In genomic region chr1:66402194-66402593, GRCh38 we compare ENCODE assay signal across 9 cellular contexts.
A peak's percentile ranks its signal among the peaks of the same experiment; 100 is the strongest.
DNase-seq lines count a peak whose midpoint lies in the region; ATAC-seq and TF ChIP-seq lines count a peak whose summit lies in the region.
"Had no signal": no experiment of that assay in that cellular context is flagged by ENCODE, and none has a peak within 500 bp of the region (broad histone marks: within the 10 kb centered on the region; RNA-seq: fewer than 3 reads in every experiment).

No MANE protein-coding gene starts in this region.

- H3K27me3 Mint-ChIP-seq in activated T-cell treated with anti-CD3 and anti-CD28 coated beads, Interleukin-2, amount 50 U/mL, for 72 hours (ENCODE audit: low read depth): no peaks in the 10 kb centered on the region
- H3K27me3 Mint-ChIP-seq in T-cell: no peaks in the 10 kb centered on the region

- no peak overlapping the region for H3K4me3 Mint-ChIP-seq in activated T-cell treated with anti-CD3 and anti-CD28 coated beads, Interleukin-2, amount 50 U/mL, for 72 hours
- H3K4me3 Mint-ChIP-seq in T-cell: no peak overlapping the region

- DNase-seq in BE2C (peak; percentile 18), cardiac fibroblast (ENCODE audit: low read depth in 2 of 2) (peak; percentile 83 to 85), retina (peak; percentile 33), SIG-M5 treated with dmso at 0.1 percent for 504 hours (lab: John Stamatoyannopoulos, UW; ENCODE audit: unreplicated experiment) (no peak), T-cell (no peak)
- no peak for DNase-seq in activated T-cell treated with anti-CD3 and anti-CD28 coated beads, Interleukin-2, amount 50 U/mL, for 72 hours

- no peaks in the 10 kb centered on the region for H3K4me1 ChIP-seq in BE2C

- no peaks in the 10 kb centered on the region for H3K27me3 ChIP-seq in BE2C

- H3K9me3 Mint-ChIP-seq in activated T-cell treated with anti-CD3 and anti-CD28 coated beads, Interleukin-2, amount 50 U/mL, for 72 hours: peaks cover 0 to 2% of the 10 kb centered on the region in 2 donors
- no peaks in the 10 kb centered on the region for H3K9me3 Mint-ChIP-seq in T-cell

- no peaks in the 10 kb centered on the region for H3K9me3 ChIP-seq in BE2C

- TF ChIP-seq CTCF in BE2C (IDR thresholded peaks at IDR 0.05; ENCODE audit: low read depth, low read length) (no peak), cardiac fibroblast (IDR thresholded peaks at IDR 0.05; ENCODE audit: low read depth, low read length) (no peak)

- peaks cover 58% of the 10 kb centered on the region for H3K4me1 Mint-ChIP-seq in activated T-cell treated with anti-CD3 and anti-CD28 coated beads, Interleukin-2, amount 50 U/mL, for 72 hours (ENCODE audit: low read depth)
- peaks cover 6 to 25% (median 7%) of the 10 kb centered on the region in 3 donors for H3K4me1 Mint-ChIP-seq in T-cell

- H3K27ac Mint-ChIP-seq in activated T-cell treated with anti-CD3 and anti-CD28 coated beads, Interleukin-2, amount 50 U/mL, for 72 hours: no peak overlapping the region
- no peak overlapping the region for H3K27ac Mint-ChIP-seq in T-cell

- ATAC-seq in GM19395 (IDR thresholded peaks at IDR 0.05; ENCODE audit: unreplicated experiment) (peak; percentile 79), HG03354 (IDR thresholded peaks at IDR 0.05; ENCODE audit: poor library complexity, severe bottlenecking, unreplicated experiment) (peak; percentile 84), T-cell (replicated peaks in 1 of 4) (no peak)
- ATAC-seq in activated T-cell treated with anti-CD3 and anti-CD28 coated beads, Interleukin-2, amount 50 U/mL, for 72 hours (replicated peaks in 1 of 2): no peak

- peaks cover 0 to 2% of the 10 kb centered on the region in 2 donors for H3K36me3 Mint-ChIP-seq in activated T-cell treated with anti-CD3 and anti-CD28 coated beads, Interleukin-2, amount 50 U/mL, for 72 hours (ENCODE audit: insufficient read depth in 2 of 2)
- no peaks in the 10 kb centered on the region for H3K36me3 Mint-ChIP-seq in T-cell
- H3K36me3 Mint-ChIP-seq: naive thymus-derived CD8-positive, alpha-beta T cell had no signal

- POLR2A ChIA-PET in T-cell (lab: Charles Lee): no interaction called here

- H3K36me3 ChIP-seq in BE2C: no peaks in the 10 kb centered on the region

- H3K4me3 ChIP-seq in BE2C (ENCODE audit: low read depth, low read length) (no peak overlapping the region), cardiac fibroblast (replicated peaks in 1 of 2; ENCODE audit: low read depth in 2 of 2, low read length in 2 of 2) (no peak overlapping the region)

- CTCF ChIA-PET in T-cell (lab: Charles Lee): no interaction called here

Comparison
In these comparisons a context has a peak if more than half of its experiments do, and no peak if none do; other contexts are left out.
1. DNase-seq: peak in BE2C (single experiment), cardiac fibroblast (2 of 2) and retina (single experiment); none in SIG-M5 treated with dmso at 0.1 percent for 504 hours (single experiment), activated T-cell treated with anti-CD3 and anti-CD28 coated beads, Interleukin-2, amount 50 U/mL, for 72 hours (0 of 2) and T-cell (0 of 34).
2. ATAC-seq: peak in GM19395 (single experiment) and HG03354 (single experiment); none in activated T-cell treated with anti-CD3 and anti-CD28 coated beads, Interleukin-2, amount 50 U/mL, for 72 hours (0 of 2) and T-cell (0 of 4).